8 cellular contexts compared by ENCODE assay signal in the genomic region with DNA sequence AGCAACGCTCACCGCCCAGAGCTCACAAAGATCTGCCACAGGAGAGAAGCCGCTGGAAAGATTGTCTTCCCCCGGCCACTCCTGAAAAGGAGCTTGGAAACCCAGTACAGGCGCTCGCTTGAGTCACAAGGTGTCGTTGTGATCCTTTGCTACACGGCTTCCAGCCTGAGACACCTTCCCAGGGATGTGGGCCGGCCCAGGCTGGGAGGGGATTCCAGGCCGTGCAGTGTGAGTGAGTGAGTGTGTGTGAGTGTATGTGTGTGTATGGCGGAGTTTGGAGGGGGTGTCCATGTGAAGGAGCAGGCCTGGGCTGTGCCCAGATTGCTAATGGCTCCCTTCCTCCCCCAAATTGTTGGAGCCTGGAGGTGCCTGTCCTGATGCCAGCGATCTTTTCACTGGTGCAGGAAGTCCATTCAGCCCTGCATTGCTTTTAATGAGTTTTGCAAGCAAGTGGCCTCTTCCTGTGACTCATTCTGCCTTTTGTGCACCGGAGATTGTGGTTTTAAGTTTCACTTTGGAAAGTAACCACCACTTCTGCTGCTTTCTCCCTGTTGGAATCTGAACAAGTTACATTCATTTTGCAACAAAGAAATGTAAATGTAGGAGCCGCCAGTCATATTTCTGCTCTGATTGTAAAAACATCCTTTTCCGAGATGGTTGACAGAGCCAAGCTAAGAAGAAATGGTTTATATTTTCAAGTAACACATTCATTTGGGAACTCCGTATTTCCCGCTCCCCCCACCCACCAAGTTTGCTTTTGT.
DNase-seq lines count a peak whose midpoint lies in the region; ATAC-seq, FAIRE-seq and TF ChIP-seq lines count a peak whose summit lies in the region.

No MANE protein-coding gene starts in this region.

- no peaks in the 10 kb centered on the region for H4K20me1 ChIP-seq in HepG2 (ENCODE audit: insufficient read depth, low read length)

- H3K4me2 ChIP-seq in HepG2 (ENCODE audit: low read depth, low read length) = peak overlapping the region; percentile 100

- no TSS peak for BruUV-seq in HepG2 (replicated peaks; lab: Mats Ljungman, UMichigan)

- ATAC-seq in HG02981 (IDR thresholded peaks at IDR 0.05; ENCODE audit: unreplicated experiment) = peak; percentile 81
- peak; percentile 90 for ATAC-seq in WTC11
- ATAC-seq in HepG2 = peak; percentile 88

- peak; percentile 64 to 65 for TF ChIP-seq POLR2A in HepG2 (IDR thresholded peaks at IDR 0.05; ENCODE audit: insufficient read depth in 1 of 2, low read depth in 2 of 2, low read length in 2 of 2)

- H3K4me1 Mint-ChIP-seq in WTC11 = peaks cover 48% of the 10 kb centered on the region

- H3K27ac Mint-ChIP-seq in WTC11 = peak overlapping the region; percentile 97

- peak in 1 of 2 experiments; percentile 84; a peak in 2 of 4 replicates for TF ChIP-seq EP300 in HepG2 (IDR thresholded peaks at IDR 0.05; ENCODE audit: low read depth in 2 of 2, low read length in 2 of 2)
- TF ChIP-seq EP300 in HepG2 (CRISPR knock-in tag; IDR thresholded peaks at IDR 0.05; ENCODE audit: borderline replicate concordance) = peak; percentile 84

- peaks cover 0 to 8% of the 10 kb centered on the region in 2 experiments; a peak in 2 of 5 replicates for H3K36me3 ChIP-seq in HepG2 (replicated peaks in 1 of 2; ENCODE audit: control insufficient read depth in 1 of 2, insufficient read depth in 2 of 2, low read length in 2 of 2)

- intact Hi-C loops in HepG2 (cut with micrococcal nuclease; ENCODE audit: unreplicated experiment) = loop anchor here (1.0 to 2.0 kb wide), 7 partner anchors 33 to 1177 kb away; a partner anchor contains a TSS

- TF ChIP-seq CTCF in WTC11 (IDR thresholded peaks at IDR 0.05) (no peak), coronary artery (IDR thresholded peaks at IDR 0.05) (no peak), HepG2 (CRISPR knock-in tag; IDR thresholded peaks at IDR 0.05) (peak; percentile 86)

- H3K9ac ChIP-seq in HepG2 (ENCODE audit: insufficient read depth, low read depth, low read length) = peak overlapping the region; percentile 70

- H2AFZ ChIP-seq in HepG2 (ENCODE audit: low read length) = peak overlapping the region; percentile 90

- H3K9me3 Mint-ChIP-seq in WTC11 = peaks cover 20% of the 10 kb centered on the region

- H3K36me3 Mint-ChIP-seq in WTC11 = peaks cover 21% of the 10 kb centered on the region

- in situ Hi-C loops in ACHN (cut with HindIII; ENCODE audit: low pct_ligation_motif_present, low pct_unique_long_range_greater_than_20kb, low sequenced_read_pairs) (no loop called here), HepG2 (cut with HindIII; ENCODE audit: extremely low pct_ligation_motif_present, low pct_unique_long_range_greater_than_20kb) (loop anchor here (5.0 to 10.0 kb wide), 2 partner anchors 887 to 1175 kb away; a partner anchor contains a TSS)

- H3K4me3 Mint-ChIP-seq in WTC11 = peak overlapping the region; percentile 51

- peak; percentile 76 for FAIRE-seq in GM18507 (lab: Jason Lieb, UNC)
- peak; percentile 81 for FAIRE-seq in HepG2 (lab: Jason Lieb, UNC)

- no peaks in the 10 kb centered on the region for H3K79me2 ChIP-seq in HepG2 (ENCODE audit: insufficient read depth, low read length)

- H3K4me3 ChIP-seq in coronary artery (peak overlapping the region; percentile 63), HepG2 (replicated peaks in 1 of 3; ENCODE audit: insufficient read depth in 1 of 3, low read depth in 2 of 3, low read length in 3 of 3) (peak overlapping the region; percentile 55 to 77 (median 70))

- H3K27me3 ChIP-seq in HepG2 (ENCODE audit: control insufficient read depth in 1 of 2, insufficient read depth in 2 of 2, low read length in 2 of 2) = no peaks in the 10 kb centered on the region; a peak in 1 of 5 replicates

- no peaks in the 10 kb centered on the region for H3K27me3 Mint-ChIP-seq in WTC11 (ENCODE audit: low read depth)

- DNase-seq in ACHN (peak; percentile 92), GM18507 (ENCODE audit: extremely low spot score, insufficient read length, low read depth) (peak; percentile 43), NCI-H2107 treated with DMSO at 0.1 percent for 48 hours (lab: John Stamatoyannopoulos, UW; ENCODE audit: unreplicated experiment) (peak; percentile 88), WTC11 (ENCODE audit: low spot score) (peak; percentile 76), coronary artery (ENCODE audit: low spot score) (peak; percentile 83), HepG2 (ENCODE audit: low spot score) (peak; percentile 96)
- DNase-seq in stimulated activated CD4-positive, alpha-beta T cell treated with anti-CD3 and anti-CD28 coated beads, Interleukin-2, amount 100 ng/mL, for 4 hours (ENCODE audit: low read depth) = peak; percentile 26

- H3K4me1 ChIP-seq in HepG2 (ENCODE audit: insufficient read depth, low read length) = peaks cover 60% of the 10 kb centered on the region

- POLR2A ChIA-PET in WTC11 (lab: Charles Lee) (interaction anchor here (1.1 kb wide), 1 partner anchor 887 kb away, joined by 3 read pairs; a partner anchor contains a TSS), HepG2 (lab: Yijun Ruan, JAX) (interaction anchor here (1.1 to 3.7 kb wide), 5 partner anchors 11 to 91 kb away, joined by 3 to 31 read pairs (median 5); no protein-coding TSS in a partner anchor)

- peaks cover 5% of the 10 kb centered on the region; the same call in 1 of the 2 replicates for H3K9me3 ChIP-seq in HepG2 (ENCODE audit: low read length)

- WGBS in HepG2 (ENCODE audit: low lambda C conversion rate) = under 1% methylated on average over 16 of the region's 17 CpGs

- CTCF ChIA-PET in WTC11 (lab: Charles Lee) = interaction anchor here (0.6 to 2.7 kb wide), 18 partner anchors 11 to 1177 kb away, joined by 3 to 18 read pairs (median 4); a partner anchor contains a TSS
- CTCF ChIA-PET in HepG2 (lab: Yijun Ruan, JAX; ENCODE audit: low intra/inter-chr PET ratio, low total read pairs) = interaction anchor here (0.8 to 1.9 kb wide), 3 partner anchors 34 to 1177 kb away, joined by 3 to 13 read pairs (median 5); no protein-coding TSS in a partner anchor

- H3K27ac ChIP-seq in coronary artery (peak overlapping the region; percentile 62 to 83), HepG2 (ENCODE audit: extremely low read length, insufficient read depth, low read length) (peak overlapping the region; percentile 80)

- TF ChIP-seq RAD21 in HepG2 (CRISPR knock-in tag; IDR thresholded peaks at IDR 0.05) = no peak

TF ChIP-seq in WTC11, 78 proteins besides CTCF, POLR2A, EP300 and RAD21 (continues in another document):
- TF ChIP-seq, protein P1, sequence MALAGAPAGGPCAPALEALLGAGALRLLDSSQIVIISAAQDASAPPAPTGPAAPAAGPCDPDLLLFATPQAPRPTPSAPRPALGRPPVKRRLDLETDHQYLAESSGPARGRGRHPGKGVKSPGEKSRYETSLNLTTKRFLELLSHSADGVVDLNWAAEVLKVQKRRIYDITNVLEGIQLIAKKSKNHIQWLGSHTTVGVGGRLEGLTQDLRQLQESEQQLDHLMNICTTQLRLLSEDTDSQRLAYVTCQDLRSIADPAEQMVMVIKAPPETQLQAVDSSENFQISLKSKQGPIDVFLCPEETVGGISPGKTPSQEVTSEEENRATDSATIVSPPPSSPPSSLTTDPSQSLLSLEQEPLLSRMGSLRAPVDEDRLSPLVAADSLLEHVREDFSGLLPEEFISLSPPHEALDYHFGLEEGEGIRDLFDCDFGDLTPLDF (CRISPR knock-in tag; IDR thresholded peaks at IDR 0.05) = no peak
- peak; percentile 56; the same call in 1 of the 2 replicates for TF ChIP-seq TEAD1 (CRISPR knock-in tag; IDR thresholded peaks at IDR 0.05)
- no peak for TF ChIP-seq IRF2 (CRISPR knock-in tag; IDR thresholded peaks at IDR 0.05; ENCODE audit: borderline replicate concordance, low read depth)
- no peak for TF ChIP-seq JAZF1 (CRISPR knock-in tag; IDR thresholded peaks at IDR 0.05)
- TF ChIP-seq ZNF263 (CRISPR knock-in tag; IDR thresholded peaks at IDR 0.05; ENCODE audit: low read depth) = no peak
- no peak for TF ChIP-seq NR1H2 (CRISPR knock-in tag; IDR thresholded peaks at IDR 0.05)
- TF ChIP-seq HMGA2 (CRISPR knock-in tag; IDR thresholded peaks at IDR 0.05) = no peak
- TF ChIP-seq MXD4 (CRISPR knock-in tag; IDR thresholded peaks at IDR 0.05; ENCODE audit: borderline replicate concordance) = no peak

TF ChIP-seq in HepG2, 621 proteins besides CTCF, POLR2A, EP300 and RAD21 (continues in another document):
- TF ChIP-seq RORA (CRISPR knock-in tag; IDR thresholded peaks at IDR 0.05) (no peak), GLI4 (CRISPR knock-in tag; IDR thresholded peaks at IDR 0.05; ENCODE audit: borderline replicate concordance) (peak; percentile 75; the same call in 1 of the 2 replicates), FOXA3 (CRISPR knock-in tag; IDR thresholded peaks at IDR 0.05) (no peak), ZNF547 (CRISPR knock-in tag; IDR thresholded peaks at IDR 0.05) (peak; percentile 73; the same call in 1 of the 2 replicates), SKI (IDR thresholded peaks at IDR 0.05; ENCODE audit: partially characterized antibody) (no peak)
- TF ChIP-seq, protein P2, sequence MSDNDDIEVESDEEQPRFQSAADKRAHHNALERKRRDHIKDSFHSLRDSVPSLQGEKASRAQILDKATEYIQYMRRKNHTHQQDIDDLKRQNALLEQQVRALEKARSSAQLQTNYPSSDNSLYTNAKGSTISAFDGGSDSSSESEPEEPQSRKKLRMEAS (IDR thresholded peaks at IDR 0.05) = peak; percentile 9; the same call in 1 of the 2 replicates
- TF ChIP-seq, protein P3, sequence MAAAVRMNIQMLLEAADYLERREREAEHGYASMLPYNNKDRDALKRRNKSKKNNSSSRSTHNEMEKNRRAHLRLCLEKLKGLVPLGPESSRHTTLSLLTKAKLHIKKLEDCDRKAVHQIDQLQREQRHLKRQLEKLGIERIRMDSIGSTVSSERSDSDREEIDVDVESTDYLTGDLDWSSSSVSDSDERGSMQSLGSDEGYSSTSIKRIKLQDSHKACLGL (CRISPR knock-in tag; IDR thresholded peaks at IDR 0.05) = no peak
- TF ChIP-seq, protein P4, sequence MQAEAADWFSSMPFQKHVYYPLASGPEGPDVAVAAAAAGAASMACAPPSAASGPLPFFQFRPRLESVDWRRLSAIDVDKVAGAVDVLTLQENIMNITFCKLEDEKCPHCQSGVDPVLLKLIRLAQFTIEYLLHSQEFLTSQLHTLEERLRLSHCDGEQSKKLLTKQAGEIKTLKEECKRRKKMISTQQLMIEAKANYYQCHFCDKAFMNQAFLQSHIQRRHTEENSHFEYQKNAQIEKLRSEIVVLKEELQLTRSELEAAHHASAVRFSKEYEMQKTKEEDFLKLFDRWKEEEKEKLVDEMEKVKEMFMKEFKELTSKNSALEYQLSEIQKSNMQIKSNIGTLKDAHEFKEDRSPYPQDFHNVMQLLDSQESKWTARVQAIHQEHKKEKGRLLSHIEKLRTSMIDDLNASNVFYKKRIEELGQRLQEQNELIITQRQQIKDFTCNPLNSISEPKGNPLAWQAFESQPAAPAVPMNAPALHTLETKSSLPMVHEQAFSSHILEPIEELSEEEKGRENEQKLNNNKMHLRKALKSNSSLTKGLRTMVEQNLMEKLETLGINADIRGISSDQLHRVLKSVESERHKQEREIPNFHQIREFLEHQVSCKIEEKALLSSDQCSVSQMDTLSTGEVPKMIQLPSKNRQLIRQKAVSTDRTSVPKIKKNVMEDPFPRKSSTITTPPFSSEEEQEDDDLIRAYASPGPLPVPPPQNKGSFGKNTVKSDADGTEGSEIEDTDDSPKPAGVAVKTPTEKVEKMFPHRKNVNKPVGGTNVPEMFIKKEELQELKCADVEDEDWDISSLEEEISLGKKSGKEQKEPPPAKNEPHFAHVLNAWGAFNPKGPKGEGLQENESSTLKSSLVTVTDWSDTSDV (CRISPR knock-in tag; IDR thresholded peaks at IDR 0.05) = no peak

Comparison
In these comparisons a context has a peak if more than half of its experiments do, and no peak if none do; other contexts are left out.
1. Peak in every context shown above with its lines: DNase-seq, ATAC-seq, H3K4me3 ChIP-seq and H3K27ac ChIP-seq.
2. DNase-seq: peak in every context shown above with its lines; median percentile 96 in HepG2; 92 in ACHN; 88 in NCI-H2107 treated with DMSO at 0.1 percent for 48 hours; 83 in coronary artery; 76 in WTC11; 43 in GM18507; 26 in stimulated activated CD4-positive, alpha-beta T cell treated with anti-CD3 and anti-CD28 coated beads, Interleukin-2, amount 100 ng/mL, for 4 hours.